ENCODE assay signal across 15 cellular contexts in the genomic region with DNA sequence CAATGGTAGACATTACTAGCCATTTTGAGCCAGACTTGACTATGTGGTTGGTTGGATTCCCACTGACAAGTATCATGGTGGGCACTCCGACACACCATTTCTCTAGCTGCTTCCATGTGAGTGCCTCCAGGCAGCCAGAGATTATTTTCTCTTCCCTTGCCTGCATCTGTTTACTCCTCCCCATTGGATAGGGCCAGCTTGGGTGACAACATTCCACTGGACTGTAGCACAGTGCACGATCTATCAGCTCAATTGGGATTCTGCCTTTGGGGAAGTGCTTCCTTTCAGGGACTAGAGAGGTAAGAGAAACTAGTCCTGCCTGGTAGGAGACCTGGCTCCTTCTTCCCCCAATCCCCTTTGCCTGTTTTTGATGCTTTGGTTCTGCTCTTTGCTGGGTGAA. TPM values are rescaled to one million over a fixed set of nuclear protein-coding genes. Genes with fewer than 3 reads are reported as not detected.
DNase-seq lines count a peak whose midpoint lies in the region; ATAC-seq and TF ChIP-seq lines count a peak whose summit lies in the region.
"Had no signal": no experiment of that assay in that cellular context is flagged by ENCODE, and none has a peak within 500 bp of the region (broad histone marks: within the 10 kb centered on the region; RNA-seq: fewer than 3 reads in every experiment).

No MANE protein-coding gene starts in this region.

- H3K27ac Mint-ChIP-seq in stimulated activated naive B cell treated with anti-CD40 and anti-IgM and Interleukin-4, amounts not matched to agents 10 μg/mL and 1 μg/mL and 100 μg/mL, for 72 hours = peak overlapping the region; percentile 66
- peak overlapping the region in 2 of 10 donors; percentile 24 to 88 for H3K27ac Mint-ChIP-seq in naive thymus-derived CD8-positive, alpha-beta T cell
- no peak overlapping the region for H3K27ac Mint-ChIP-seq in mesothelial cell of epicardium
- H3K27ac Mint-ChIP-seq: CD4-positive, alpha-beta memory T cell had no signal

- H3K4me3 Mint-ChIP-seq in stimulated activated naive B cell treated with anti-CD40 and anti-IgM and Interleukin-4, amounts not matched to agents 10 μg/mL and 1 μg/mL and 100 μg/mL, for 72 hours = no peak overlapping the region
- H3K4me3 Mint-ChIP-seq in naive thymus-derived CD8-positive, alpha-beta T cell = no peak overlapping the region
- H3K4me3 Mint-ChIP-seq in mesothelial cell of epicardium = no peak overlapping the region
- H3K4me3 Mint-ChIP-seq: CD4-positive, alpha-beta memory T cell had no signal

- H3K36me3 Mint-ChIP-seq in stimulated activated naive B cell treated with anti-CD40 and anti-IgM and Interleukin-4, amounts not matched to agents 10 μg/mL and 1 μg/mL and 100 μg/mL, for 72 hours = peaks cover 0 to 4% of the 10 kb centered on the region in 2 donors
- H3K36me3 Mint-ChIP-seq in naive thymus-derived CD8-positive, alpha-beta T cell = peaks cover 0 to 2% (median 0%) of the 10 kb centered on the region in 3 donors
- no peaks in the 10 kb centered on the region for H3K36me3 Mint-ChIP-seq in mesothelial cell of epicardium

- ATAC-seq in heart left ventricle (peak in 3 of 4 donors; percentile 50 to 71 (median 57)), Right ventricle myocardium superior (ENCODE audit: poor library complexity) (no peak), Panc1 (peak; percentile 20; the same call in 1 of the 2 replicates)
- no peak for ATAC-seq in stimulated activated naive B cell treated with anti-CD40 and anti-IgM and Interleukin-4, amounts not matched to agents 10 μg/mL and 1 μg/mL and 100 μg/mL, for 72 hours (replicated peaks)
- ATAC-seq in naive thymus-derived CD8-positive, alpha-beta T cell = no peak

- H3K27me3 Mint-ChIP-seq in stimulated activated naive B cell treated with anti-CD40 and anti-IgM and Interleukin-4, amounts not matched to agents 10 μg/mL and 1 μg/mL and 100 μg/mL, for 72 hours = no peaks in the 10 kb centered on the region
- H3K27me3 Mint-ChIP-seq in naive thymus-derived CD8-positive, alpha-beta T cell = peaks cover 0 to 2% (median 0%) of the 10 kb centered on the region in 5 donors
- H3K27me3 Mint-ChIP-seq in mesothelial cell of epicardium (ENCODE audit: low read depth) = no peaks in the 10 kb centered on the region

- H3K4me3 ChIP-seq in heart left ventricle = no peak overlapping the region
- no peak overlapping the region for H3K4me3 ChIP-seq in Panc1 (ENCODE audit: low read depth in 2 of 2, low read length in 2 of 2)

- peaks cover 2 to 4% of the 10 kb centered on the region in 2 donors for H3K9me3 Mint-ChIP-seq in stimulated activated naive B cell treated with anti-CD40 and anti-IgM and Interleukin-4, amounts not matched to agents 10 μg/mL and 1 μg/mL and 100 μg/mL, for 72 hours
- no peaks in the 10 kb centered on the region for H3K9me3 Mint-ChIP-seq in naive thymus-derived CD8-positive, alpha-beta T cell
- H3K9me3 Mint-ChIP-seq in mesothelial cell of epicardium = no peaks in the 10 kb centered on the region

- no TSS peak for BruUV-seq in Panc1 (replicated peaks; lab: Mats Ljungman, UMichigan)

- no peak for DNase-seq in heart left ventricle
- no peak for DNase-seq in Right ventricle myocardium superior
- no peak for DNase-seq in Panc1 (ENCODE audit: low read depth, low spot score)
- peak; percentile 68 for DNase-seq in islet precursor cell
- DNase-seq in stimulated activated naive B cell treated with anti-CD40 and anti-IgM and Interleukin-4, amounts not matched to agents 10 μg/mL and 1 μg/mL and 100 μg/mL, for 72 hours = no peak
- no peak for DNase-seq in naive thymus-derived CD8-positive, alpha-beta T cell
- no peak for DNase-seq in mesothelial cell of epicardium (ENCODE audit: low spot score in 2 of 2, unreplicated experiment in 2 of 2)
- DNase-seq in effector CD4-positive, alpha-beta T cell = no peak
- DNase-seq: CD4-positive, alpha-beta memory T cell; H7; NCI-H1436 treated with DMSO at 0.1 percent for 48 hours; NCI-H2029 treated with DMSO at 0.1 percent for 48 hours; NCI-H2171 treated with DMSO at 0.1 percent for 48 hours; NCI-H748 treated with DMSO at 0.1 percent for 48 hours had no signal

- H3K9me3 ChIP-seq in heart left ventricle (no peaks in the 10 kb centered on the region), Panc1 (ENCODE audit: control insufficient read depth, insufficient read depth, low read depth, low read length) (no peaks in the 10 kb centered on the region)

- in situ Hi-C loops in Panc1 (cut with HindIII; ENCODE audit: low pct_unique_long_range_greater_than_20kb, low sequenced_read_pairs) = no loop called here

- 48 to 81% (median 74%) methylated on average over 2 of the region's 2 CpGs for WGBS in heart left ventricle, 4 donors

- H3K36me3 ChIP-seq in heart left ventricle = no peaks in the 10 kb centered on the region
- no peaks in the 10 kb centered on the region for H3K36me3 ChIP-seq in Panc1 (ENCODE audit: control insufficient read depth, insufficient read depth, low read length)

- TF ChIP-seq CTCF in heart left ventricle (IDR thresholded peaks at IDR 0.05) (no peak), Panc1 (IDR thresholded peaks at IDR 0.05) (no peak), mesothelial cell of epicardium (IDR thresholded peaks at IDR 0.05; ENCODE audit: unreplicated experiment) (no peak)

- intact Hi-C loops in heart left ventricle (cut with DNase I) (no loop called here), Right ventricle myocardium superior (cut with DNase I) (no loop called here), Panc1 (cut with micrococcal nuclease; ENCODE audit: unreplicated experiment) (no loop called here)

- POLR2A ChIA-PET in Panc1 (lab: Charles Lee) = no interaction called here
- POLR2A ChIA-PET in naive thymus-derived CD8-positive, alpha-beta T cell (lab: Charles Lee) = no interaction called here

- H3K4me1 Mint-ChIP-seq in stimulated activated naive B cell treated with anti-CD40 and anti-IgM and Interleukin-4, amounts not matched to agents 10 μg/mL and 1 μg/mL and 100 μg/mL, for 72 hours = peaks cover 13 to 34% of the 10 kb centered on the region in 2 donors
- peaks cover 0 to 8% (median 1%) of the 10 kb centered on the region in 4 donors for H3K4me1 Mint-ChIP-seq in naive thymus-derived CD8-positive, alpha-beta T cell
- H3K4me1 Mint-ChIP-seq in mesothelial cell of epicardium = peaks cover 33% of the 10 kb centered on the region

- H3K27me3 ChIP-seq in heart left ventricle = no peaks in the 10 kb centered on the region
- H3K27me3 ChIP-seq in Panc1 (ENCODE audit: control insufficient read depth, insufficient read depth, low read length) = no peaks in the 10 kb centered on the region

- peaks cover 0 to 36% (median 13%) of the 10 kb centered on the region in 12 donors for H3K4me1 ChIP-seq in heart left ventricle
- no peaks in the 10 kb centered on the region; the same call in 1 of the 2 replicates for H3K4me1 ChIP-seq in Panc1 (ENCODE audit: control insufficient read depth, insufficient read depth, low read length)

- H3K27ac ChIP-seq in heart left ventricle (peak overlapping the region in 1 of 12 donors; percentile 11), Panc1 (ENCODE audit: low read length) (no peak overlapping the region)
- H3K27ac ChIP-seq: 22Rv1 had no signal

- TF ChIP-seq POLR2A in heart left ventricle (IDR thresholded peaks at IDR 0.05) = no peak

- CTCF ChIA-PET in Panc1 (lab: Charles Lee) = no interaction called here

RNA-seq across cellular contexts. Expression of a gene that starts 49.0 kb away (rescaled TPM):
- 10 to 100 TPM; 26.2 to 45.4 (median 33.7) TPM for total RNA-seq in heart left ventricle
- polyA plus RNA-seq in heart left ventricle = 10 to 100 TPM; 14.5 to 20.3 TPM
- total RNA-seq in Right ventricle myocardium superior = 37.8 TPM
- 26.6 TPM for total RNA-seq in Panc1 (2021; ENCODE audit: unreplicated experiment)
- 9.0 TPM for polyA plus RNA-seq in Panc1 (2012; ENCODE audit: insufficient read length)
- total RNA-seq in naive thymus-derived CD8-positive, alpha-beta T cell = 10 to 100 TPM; 17.7 to 18.9 TPM
- polyA plus RNA-seq in naive thymus-derived CD8-positive, alpha-beta T cell = 1 to 10 TPM; 1.3 to 2.4 (median 2.0) TPM
- total RNA-seq in mesothelial cell of epicardium = 77.8 to 78.4 TPM (median 78.0 TPM) in 3 replicates

Comparison
In these comparisons a context has a peak if more than half of its experiments do, and no peak if none do; other contexts are left out.
1. ATAC-seq: peak in heart left ventricle (3 of 4) and Panc1 (single experiment); none in Right ventricle myocardium superior (single experiment), stimulated activated naive B cell treated with anti-CD40 and anti-IgM and Interleukin-4, amounts not matched to agents 10 μg/mL and 1 μg/mL and 100 μg/mL, for 72 hours (0 of 2) and naive thymus-derived CD8-positive, alpha-beta T cell (0 of 2).